Comparison of ENCODE assay signal across 7 cellular contexts in the genomic region with DNA sequence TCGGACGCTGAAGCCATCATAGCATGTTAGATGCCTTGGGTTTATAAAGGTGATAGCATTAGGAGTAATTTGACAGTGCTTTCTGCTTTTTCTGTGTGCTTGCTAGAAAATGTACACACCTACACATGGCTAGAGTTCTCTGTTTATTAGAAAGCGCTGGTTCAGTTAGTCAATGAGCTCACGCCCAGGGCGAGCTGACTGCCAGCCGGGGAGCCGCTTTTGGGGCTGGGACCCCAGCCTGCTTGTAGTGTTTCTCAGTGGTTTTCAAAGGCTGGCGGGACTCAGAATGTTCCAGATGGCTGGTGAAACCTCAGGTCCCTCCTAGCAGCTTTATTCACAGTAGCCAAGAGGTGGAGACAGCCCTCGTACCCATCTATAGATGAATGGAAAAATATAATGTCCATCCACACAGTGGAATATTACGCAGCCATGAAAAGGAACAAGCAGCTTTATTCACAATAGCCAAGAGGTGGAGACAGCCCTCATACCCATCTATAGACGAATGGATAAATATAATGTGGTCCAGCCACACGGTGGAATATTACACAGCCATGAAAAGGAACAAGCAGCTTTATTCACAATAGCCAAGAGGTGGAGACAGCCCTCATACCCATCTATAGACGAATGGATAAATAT. TPM values are rescaled to one million over a fixed set of nuclear protein-coding genes. Genes with fewer than 3 reads are reported as not detected.
DNase-seq lines count a peak whose midpoint lies in the region; ATAC-seq and TF ChIP-seq lines count a peak whose summit lies in the region.
"Not testable (repeated sequence)": the region's sequence is repeated elsewhere in the genome, so short reads cannot be mapped to it uniquely, and the experiment has no call there.

No MANE protein-coding gene starts in this region.

- H3K4me1 ChIP-seq in H9 (ENCODE audit: insufficient read depth, low read length); MM.1S (ENCODE audit: low read length); right lobe of liver; gastrocnemius medialis: not testable (repeated sequence)

- H3K36me3 ChIP-seq in MM.1S (replicated peaks; ENCODE audit: insufficient read depth, low read length); right lobe of liver; gastrocnemius medialis: not testable (repeated sequence)

- not testable (repeated sequence) for H3K27me3 ChIP-seq in H9 (ENCODE audit: insufficient read depth, low read length); MM.1S (replicated peaks; ENCODE audit: insufficient read depth, low read length); right lobe of liver; gastrocnemius medialis
- H3K27me3 ChIP-seq in dorsolateral prefrontal cortex, result peaks cover 0 to 11% (median 0%) of the 10 kb centered on the region in 45 donors

- not testable (repeated sequence) for H3F3A ChIP-seq in MM.1S (ENCODE audit: insufficient read depth, low read length)

- not testable (repeated sequence) for H3K79me2 ChIP-seq in H9 (ENCODE audit: insufficient read depth, low read length); MM.1S (ENCODE audit: low read length)

- not testable (repeated sequence) for H3K9me3 ChIP-seq in H9 (ENCODE audit: control insufficient read depth, low read depth, low read length); MM.1S (replicated peaks; ENCODE audit: insufficient read depth, low read length); right lobe of liver
- H3K9me3 ChIP-seq in gastrocnemius medialis, result peaks cover 0 to 11% (median 3%) of the 10 kb centered on the region in 3 donors

- H3K4me1 Mint-ChIP-seq in H9, result not testable (repeated sequence)
- H3K4me1 Mint-ChIP-seq in activated T-cell treated with anti-CD3 and anti-CD28 coated beads, Interleukin-2, amount 50 U/mL, for 24 hours (ENCODE audit: low read depth), result peaks cover 13% of the 10 kb centered on the region

- H3K23ac ChIP-seq in H9 (ENCODE audit: insufficient read length, low read depth, low read length), result not testable (repeated sequence)

- H2BK20ac ChIP-seq in H9 (ENCODE audit: low read depth, low read length, poor library complexity, severe bottlenecking), result peak overlapping the region; percentile 61

- H2BK15ac ChIP-seq in H9 (ENCODE audit: low read depth, low read length), result not testable (repeated sequence)

- not testable (repeated sequence) for H3K9me2 ChIP-seq in MM.1S (replicated peaks; ENCODE audit: insufficient read depth, low read length)

- not testable (repeated sequence) for H2BK12ac ChIP-seq in H9 (ENCODE audit: insufficient read length, low read depth, low read length)

- H2AFZ ChIP-seq in H9 (ENCODE audit: low read length), result not testable (repeated sequence)
- peak overlapping the region; percentile 48; the same call in 1 of the 2 replicates for H2AFZ ChIP-seq in MM.1S (ENCODE audit: low read length)

- not testable (repeated sequence) for H3K27ac ChIP-seq in H9 (ENCODE audit: insufficient read length, low read depth, low read length); MM.1S (ENCODE audit: low read length)
- H3K27ac ChIP-seq in dorsolateral prefrontal cortex, result peak overlapping the region in 22 of 59 donors; percentile 4 to 80 (median 38)
- H3K27ac ChIP-seq in right lobe of liver, result peak overlapping the region in 1 of 3 donors; percentile 11
- H3K27ac ChIP-seq in gastrocnemius medialis, result peak overlapping the region; percentile 43 to 75 (median 60)

- DNase-seq in H9; activated T-cell treated with anti-CD3 and anti-CD28 coated beads, Interleukin-2, amount 50 U/mL, for 24 hours; dorsolateral prefrontal cortex; right lobe of liver; gastrocnemius medialis: not testable (repeated sequence)
- peak; percentile 11 for DNase-seq in MM.1S

- not testable (repeated sequence) for H2BK5ac ChIP-seq in H9 (ENCODE audit: insufficient read length, low read length)

- H3K4me3 ChIP-seq in MM.1S (ENCODE audit: low read length) (peak overlapping the region; percentile 59; the same call in 1 of the 2 replicates), dorsolateral prefrontal cortex (peak overlapping the region in 53 of 59 donors; percentile 5 to 61 (median 39)), right lobe of liver (peak overlapping the region; percentile 11 to 29 (median 14)), gastrocnemius medialis (peak overlapping the region; percentile 33 to 53 (median 47))

- ATAC-seq in GM18502 (IDR thresholded peaks at IDR 0.05; ENCODE audit: poor library complexity, unreplicated experiment), result peak; percentile 37
- ATAC-seq in right lobe of liver, gastrocnemius medialis: not testable (repeated sequence)

- not testable (repeated sequence) for H3K4me3 Mint-ChIP-seq in H9
- peak overlapping the region; percentile 72 for H3K4me3 Mint-ChIP-seq in activated T-cell treated with anti-CD3 and anti-CD28 coated beads, Interleukin-2, amount 50 U/mL, for 24 hours

- peaks cover 7 to 11% (median 9%) of the 10 kb centered on the region in 3 experiments; a peak in 6 of 7 replicates for H3K36me3 Mint-ChIP-seq in H9 (ENCODE audit: insufficient read depth in 1 of 3, low read depth in 3 of 3)
- not testable (repeated sequence) for H3K36me3 Mint-ChIP-seq in activated T-cell treated with anti-CD3 and anti-CD28 coated beads, Interleukin-2, amount 50 U/mL, for 24 hours (ENCODE audit: low read depth)

- H3K27me3 Mint-ChIP-seq in H9 (ENCODE audit: low read depth), result not testable (repeated sequence)
- peaks cover 24% of the 10 kb centered on the region for H3K27me3 Mint-ChIP-seq in activated T-cell treated with anti-CD3 and anti-CD28 coated beads, Interleukin-2, amount 50 U/mL, for 24 hours

- not testable (repeated sequence) for TF ChIP-seq CTCF in H9 (conservative IDR thresholded peaks at IDR 0.05); MM.1S (IDR thresholded peaks at IDR 0.05; ENCODE audit: low read length); dorsolateral prefrontal cortex (IDR thresholded peaks at IDR 0.05 in 54 of 56, conservative IDR thresholded peaks at IDR 0.05 in 2 of 56; ENCODE audit: low read depth in 1 of 56, partially characterized antibody in 56 of 56); right lobe of liver (IDR thresholded peaks at IDR 0.05); gastrocnemius medialis (IDR thresholded peaks at IDR 0.05 in 4 of 5, conservative IDR thresholded peaks at IDR 0.05 in 1 of 5)

- not testable (repeated sequence) for H3K14ac ChIP-seq in H9 (ENCODE audit: insufficient read depth, low read length)

- not testable (repeated sequence) for H3K18ac ChIP-seq in H9 (ENCODE audit: insufficient read length, low read depth, low read length)

- not testable (repeated sequence) for H3K56ac ChIP-seq in H9 (ENCODE audit: insufficient read length, low read depth, low read length)

- TF ChIP-seq POLR2A in right lobe of liver (IDR thresholded peaks at IDR 0.05); gastrocnemius medialis (IDR thresholded peaks at IDR 0.05): not testable (repeated sequence)

- H2BK120ac ChIP-seq in H9 (ENCODE audit: low read depth, low read length, poor library complexity, severe bottlenecking), result not testable (repeated sequence)

- H4K8ac ChIP-seq in H9 (replicated peaks; ENCODE audit: insufficient read length, low read depth, low read length), result not testable (repeated sequence)

- not testable (repeated sequence) for H2AK5ac ChIP-seq in H9 (ENCODE audit: insufficient read length, low read length)

- intact Hi-C loops in dorsolateral prefrontal cortex (cut with DNase I); right lobe of liver (cut with DNase I); gastrocnemius medialis (cut with DNase I; ENCODE audit: low total_unique reads): not testable (repeated sequence)

- H3K4ac ChIP-seq in H9 (ENCODE audit: low read depth, low read length), result not testable (repeated sequence)

- H3K9ac ChIP-seq in H9 (ENCODE audit: extremely low read depth, insufficient read length, low read length), result not testable (repeated sequence)
- peak overlapping the region; percentile 23; the same call in 1 of the 2 replicates for H3K9ac ChIP-seq in MM.1S (ENCODE audit: low read length)

- H4K20me1 ChIP-seq in H9 (ENCODE audit: control insufficient read depth, insufficient read depth, insufficient read length); MM.1S (ENCODE audit: insufficient read depth, low read length): not testable (repeated sequence)

- not testable (repeated sequence) for H3T11ph ChIP-seq in H9 (ENCODE audit: low read length)

- not testable (repeated sequence) for H4K5ac ChIP-seq in H9 (ENCODE audit: insufficient read length, low read depth, low read length)

- no CpG with 5 or more reads among the region's 13 CpGs for WGBS in H9 (ENCODE audit: extremely low coverage, insufficient read length, low lambda C conversion rate)
- 45% methylated on average over 11 of the region's 13 CpGs for WGBS in right lobe of liver (ENCODE audit: insufficient coverage, low coverage, low lambda C conversion rate, missing lambda C conversion rate)

- in situ Hi-C loops in gastrocnemius medialis (cut with MboI; ENCODE audit: low sequenced_read_pairs in 4 of 4), result not testable (repeated sequence)

- not testable (repeated sequence) for H4K91ac ChIP-seq in H9 (ENCODE audit: insufficient read length, low read depth, low read length)

- not testable (repeated sequence) for H3K4me2 ChIP-seq in H9 (ENCODE audit: insufficient read depth, insufficient read length, low read length)
- H3K4me2 ChIP-seq in MM.1S (ENCODE audit: low read depth, low read length), result peak overlapping the region; percentile 84

- 0 out of 7 replicates have a peak overlapping the region, but pooled peaks of 1 of the 3 experiments have one; percentile 33 for H3K27ac Mint-ChIP-seq in H9
- not testable (repeated sequence) for H3K27ac Mint-ChIP-seq in activated T-cell treated with anti-CD3 and anti-CD28 coated beads, Interleukin-2, amount 50 U/mL, for 24 hours

- not testable (repeated sequence) for H3K79me1 ChIP-seq in H9 (ENCODE audit: insufficient read depth, low read depth, low read length, poor library complexity, severe bottlenecking)

- H3K9me3 Mint-ChIP-seq in H9, result peaks cover 21 to 22% of the 10 kb centered on the region in 2 experiments
- H3K9me3 Mint-ChIP-seq in activated T-cell treated with anti-CD3 and anti-CD28 coated beads, Interleukin-2, amount 50 U/mL, for 24 hours, result not testable (repeated sequence)

- not testable (repeated sequence) for H3K23me2 ChIP-seq in H9 (ENCODE audit: insufficient read length, low read depth, low read length, poor library complexity, severe bottlenecking)

RNA-seq across cellular contexts. Expression of a gene that starts 0.7 kb away (rescaled TPM):
- total RNA-seq in H9 (2021) (0.24 TPM in 1 of 2 replicates, not detected in the other), dorsolateral prefrontal cortex (1 to 10 TPM in 99 of 120 experiments, under 1 TPM in 21; 0.29 to 8.8 (median 2.0) TPM), right lobe of liver (1 to 10 TPM in 1 of 6 experiments, under 1 TPM in 5; 0.42 to 1.7 (median 0.69) TPM), gastrocnemius medialis (1 to 10 TPM; 2.8 to 8.0 (median 5.6) TPM)

RNA-seq across cellular contexts. Expression of a gene that starts 54.7 kb away (rescaled TPM):
- total RNA-seq in H9 (2021), result 553 and 558 TPM in 2 replicates
- total RNA-seq in dorsolateral prefrontal cortex, result 100 to 1,000 TPM; 158 to 287 (median 202) TPM
- total RNA-seq in right lobe of liver, result 10 to 100 TPM; 44.3 to 87.8 (median 57.0) TPM
- total RNA-seq in gastrocnemius medialis, result 10 to 100 TPM; 60.0 to 69.9 (median 65.1) TPM
